ENCODE assay signal across 8 cellular contexts in genomic region chr16:27315333-27316037, GRCh38. TPM values are rescaled to one million over a fixed set of nuclear protein-coding genes. Genes with fewer than 3 reads are reported as not detected.
A peak's percentile ranks its signal among the peaks of the same experiment; 100 is the strongest.
DNase-seq lines count a peak whose midpoint lies in the region; ATAC-seq, FAIRE-seq and TF ChIP-seq lines count a peak whose summit lies in the region.

No MANE protein-coding gene starts in this region.

- peaks cover 0 to 35% of the 10 kb centered on the region in 2 donors for H3K4me1 ChIP-seq in lung (ENCODE audit: control insufficient read depth in 2 of 2, insufficient read depth in 2 of 2, low read length in 2 of 2)

- H3K36me3 ChIP-seq in lung (ENCODE audit: control insufficient read depth in 2 of 2, insufficient read depth in 2 of 2, low read length in 2 of 2): peaks cover 0 to 3% of the 10 kb centered on the region in 2 donors

- TF ChIP-seq CTCF in lung (IDR thresholded peaks at IDR 0.05; ENCODE audit: control extremely low read depth, extremely low read depth): no peak

- H3K4me3 ChIP-seq in lung: peak overlapping the region; percentile 50

- peak; percentile 61 for DNase-seq in H54 (ENCODE audit: insufficient read length, low spot score)
- peak; percentile 52 for DNase-seq in T1000 (lab: John Stamatoyannopoulos, UW)
- DNase-seq in central memory CD4-positive, alpha-beta T cell: peak; percentile 38
- DNase-seq in lung (ENCODE audit: low spot score): peak; percentile 71
- DNase-seq in stimulated activated naive CD4-positive, alpha-beta T cell (lab: John Stamatoyannopoulos, UW): peak; percentile 14 to 57 (median 34)
- no peak for DNase-seq in NCI-H1092 treated with DMSO at 0.1 percent for 48 hours (lab: John Stamatoyannopoulos, UW)
- DNase-seq in DMS114 treated with DMSO at 0.1 percent for 48 hours (lab: John Stamatoyannopoulos, UW; ENCODE audit: unreplicated experiment): no peak
- no peak for DNase-seq in NCI-H2196 (lab: John Stamatoyannopoulos, UW; ENCODE audit: unreplicated experiment)

- H3K27me3 ChIP-seq in lung (ENCODE audit: control insufficient read depth, insufficient read depth): no peaks in the 10 kb centered on the region

- no peaks in the 10 kb centered on the region for H3K9me3 ChIP-seq in lung (ENCODE audit: control insufficient read depth in 2 of 2, insufficient read depth in 1 of 2, low read length in 1 of 2)

- ATAC-seq in lung (ENCODE audit: insufficient read depth, low FRiP score): peak; percentile 45

- no peak for TF ChIP-seq POLR2A in H54 (IDR thresholded peaks at IDR 0.05; ENCODE audit: low read depth, low read length)

- 12 to 27% methylated on average over 9 of the region's 9 CpGs for WGBS in lung, 2 donors

- peak overlapping the region in 1 of 2 donors; percentile 95 for H3K27ac ChIP-seq in lung (ENCODE audit: low read depth in 1 of 2, low read length in 1 of 2)

- no peak for FAIRE-seq in H54 (lab: Jason Lieb, UNC)

RNA-seq across cellular contexts. Expression of gene IL4R, which starts 1.7 kb away (rescaled TPM):
- 100 to 1,000 TPM in 1 of 2 donors, 10 to 100 TPM in 1; 79.8 to 148 TPM for total RNA-seq in lung
- polyA plus RNA-seq in lung: 100 to 1,000 TPM in 1 of 2 donors, 10 to 100 TPM in 1; 61.3 to 175 TPM

RNA-seq across cellular contexts. Expression of gene NSMCE1, which starts 46.9 kb away (rescaled TPM):
- 10 to 100 TPM; 37.4 to 59.1 TPM for total RNA-seq in lung
- 10 to 100 TPM; 55.4 to 75.4 TPM for polyA plus RNA-seq in lung

Comparison
In these comparisons a context has a peak if more than half of its experiments do, and no peak if none do; other contexts are left out.
1. DNase-seq: peak in H54 (single experiment), T1000 (single experiment), central memory CD4-positive, alpha-beta T cell (single experiment), lung (single experiment) and stimulated activated naive CD4-positive, alpha-beta T cell (6 of 6); none in NCI-H1092 treated with DMSO at 0.1 percent for 48 hours (single experiment), DMS114 treated with DMSO at 0.1 percent for 48 hours (single experiment) and NCI-H2196 (single experiment).